Comparison of ENCODE assay signal across 8 cellular contexts in genomic region chrX:130082244-130083106, GRCh38. TPM values are rescaled to one million over a fixed set of nuclear protein-coding genes. Genes with fewer than 3 reads are reported as not detected.
DNase-seq lines count a peak whose midpoint lies in the region; ATAC-seq and TF ChIP-seq lines count a peak whose summit lies in the region.

No MANE protein-coding gene starts in this region.

- H3K79me2 ChIP-seq in Loucy (ENCODE audit: insufficient read depth, low read length) = peaks cover 61% of the 10 kb centered on the region

- DNase-seq in CMK (ENCODE audit: low read depth) (peak; percentile 81), activated T-cell treated with anti-CD3 and anti-CD28 coated beads for 1 hour (ENCODE audit: low read depth) (peak; percentile 29), right atrium auricular region (ENCODE audit: low spot score) (peak; percentile 64), HT-29 (ENCODE audit: low spot score) (no peak), OCI-M2 (lab: John Stamatoyannopoulos, UW; ENCODE audit: unreplicated experiment) (no peak)
- peak; percentile 26 for DNase-seq in stimulated activated CD8-positive, alpha-beta memory T cell treated with anti-CD3 and anti-CD28 coated beads, Interleukin-12 subunit alpha, Interleukin-12 subunit beta, amount 100 ng/mL, for 1 hour (ENCODE audit: low read depth)

- H3K36me3 ChIP-seq in Loucy (ENCODE audit: insufficient read depth, low read length) (no peaks in the 10 kb centered on the region; the same call in 1 of the 2 replicates), right atrium auricular region (no peaks in the 10 kb centered on the region)

- TF ChIP-seq CTCF in Loucy (conservative IDR thresholded peaks at IDR 0.05; ENCODE audit: low read length) (peak; percentile 28), right atrium auricular region (IDR thresholded peaks at IDR 0.05) (peak in 1 of 2 donors; percentile 22)

- H3K4me3 ChIP-seq in Loucy (ENCODE audit: low read length, poor library complexity, severe bottlenecking) = no peak overlapping the region
- peak overlapping the region in 1 of 2 donors; percentile 3 for H3K4me3 ChIP-seq in right atrium auricular region

- H3F3A ChIP-seq in Loucy (ENCODE audit: low read depth) = no peaks in the 10 kb centered on the region

- peak; percentile 56 for ATAC-seq in GM21528 (IDR thresholded peaks at IDR 0.05; ENCODE audit: low FRiP score, unreplicated experiment)

- no peaks in the 10 kb centered on the region for H3K9me2 ChIP-seq in Loucy (replicated peaks; ENCODE audit: low read depth, low read length)

- H2AFZ ChIP-seq in Loucy (ENCODE audit: low read length) = no peak overlapping the region

- H3K4me2 ChIP-seq in Loucy (ENCODE audit: low read depth, low read length, poor library complexity, severe bottlenecking) = peak overlapping the region; percentile 34

- H4K20me1 ChIP-seq in Loucy (ENCODE audit: insufficient read depth, low read length, poor library complexity, severe bottlenecking) = peaks cover 2% of the 10 kb centered on the region

- H3K27ac ChIP-seq in right atrium auricular region = peak overlapping the region; percentile 27 to 45

- no peaks in the 10 kb centered on the region for H3K9me3 ChIP-seq in Loucy (ENCODE audit: insufficient read depth, low read depth, low read length)
- no peaks in the 10 kb centered on the region for H3K9me3 ChIP-seq in right atrium auricular region

- H3K4me1 ChIP-seq in Loucy (ENCODE audit: insufficient read depth, low read length, poor library complexity, severe bottlenecking) (peaks cover 50% of the 10 kb centered on the region), right atrium auricular region (peaks cover 0 to 37% of the 10 kb centered on the region in 2 donors)

- H3K27me3 ChIP-seq in Loucy (ENCODE audit: insufficient read depth, low read length, poor library complexity, severe bottlenecking) = no peaks in the 10 kb centered on the region
- H3K27me3 ChIP-seq in right atrium auricular region = no peaks in the 10 kb centered on the region

- no peak overlapping the region for H3K9ac ChIP-seq in Loucy (ENCODE audit: low read depth, low read length, poor library complexity, severe bottlenecking)

RNA-seq across cellular contexts. Expression of gene ELF4, which starts 27.8 kb away (rescaled TPM):
- 1 to 10 TPM; 4.1 to 8.6 TPM for total RNA-seq in right atrium auricular region
- 39.8 and 42.4 TPM in 2 replicates for total RNA-seq in HT-29 (2014; rRNA removed; shearing (Covaris generic))

Comparison
In these comparisons a context has a peak if more than half of its experiments do, and no peak if none do; other contexts are left out.
1. DNase-seq: peak in CMK (single experiment), activated T-cell treated with anti-CD3 and anti-CD28 coated beads for 1 hour (single experiment), right atrium auricular region (single experiment) and stimulated activated CD8-positive, alpha-beta memory T cell treated with anti-CD3 and anti-CD28 coated beads, Interleukin-12 subunit alpha, Interleukin-12 subunit beta, amount 100 ng/mL, for 1 hour (single experiment); none in HT-29 (single experiment) and OCI-M2 (single experiment).